26 cellular contexts compared by ENCODE assay signal in genomic region chr11:125239585-125240331, GRCh38.
"Had no signal": no experiment of that assay in that cellular context is flagged by ENCODE, and none has a peak within 500 bp of the region (broad histone marks: within the 10 kb centered on the region; RNA-seq: fewer than 3 reads in every experiment).

No MANE protein-coding gene starts in this region.

- DNase-seq: activated B cell treated with CpG ODN at 0.5 μM for 24 hours; activated CD4-positive, alpha-beta T cell treated with anti-CD3 and anti-CD28 coated beads for 36 hours; activated CD4-positive, alpha-beta T cell treated with anti-CD3 and anti-CD28 coated beads, Interleukin-2, amount 50 U/mL, for 4 hours; activated CD8-positive, alpha-beta memory T cell treated with anti-CD3 and anti-CD28 coated beads for 24 hours; activated CD8-positive, alpha-beta memory T cell treated with anti-CD3 and anti-CD28 coated beads, Interleukin-2, amount 50 U/mL, for 4 hours; activated naive CD4-positive, alpha-beta T cell; activated naive CD8-positive, alpha-beta T cell treated with anti-CD3 and anti-CD28 coated beads for 36 hours; activated T-cell treated with anti-CD3 and anti-CD28 coated beads, Interleukin-2, amount 50 U/mL, for 24 hours; amniotic stem cell; dermis blood vessel endothelial cell; effector memory CD4-positive, alpha-beta T cell; foreskin melanocyte; hippocampal formation; left colon; mucosa of descending colon; nephron progenitor cell; small intestine; stimulated activated CD4-positive, alpha-beta T cell treated with anti-CD3 and anti-CD28 coated beads, Interleukin-2, amount 100 ng/mL, for 24 hours; stomach; T-helper 9 cell; thyroid gland had no signal

- H3K27ac Mint-ChIP-seq: activated B cell treated with CpG ODN at 0.5 μM for 24 hours; activated CD4-positive, alpha-beta T cell treated with anti-CD3 and anti-CD28 coated beads for 36 hours; activated naive CD8-positive, alpha-beta T cell treated with anti-CD3 and anti-CD28 coated beads for 36 hours; activated T-cell treated with anti-CD3 and anti-CD28 coated beads, Interleukin-2, amount 50 U/mL, for 24 hours; activated T-helper 17 cell treated with anti-CD3 and anti-CD28 coated beads, Interleukin-2, amount 50 U/mL, for 72 hours; memory B cell; nephron progenitor cell; stimulated activated effector memory CD8-positive, alpha-beta T cell treated with anti-CD3 and anti-CD28 coated beads, Interleukin-12 subunit alpha, Interleukin-12 subunit beta, amount 100 ng/mL, for 72 hours had no signal

- H3K27ac ChIP-seq: right lobe of liver, stomach, thyroid gland had no signal

- H3K4me1 Mint-ChIP-seq: activated B cell treated with CpG ODN at 0.5 μM for 24 hours; activated CD4-positive, alpha-beta T cell treated with anti-CD3 and anti-CD28 coated beads for 36 hours; activated naive CD8-positive, alpha-beta T cell treated with anti-CD3 and anti-CD28 coated beads for 36 hours; activated T-helper 17 cell treated with anti-CD3 and anti-CD28 coated beads, Interleukin-2, amount 50 U/mL, for 72 hours; memory B cell; stimulated activated effector memory CD8-positive, alpha-beta T cell treated with anti-CD3 and anti-CD28 coated beads, Interleukin-12 subunit alpha, Interleukin-12 subunit beta, amount 100 ng/mL, for 72 hours had no signal

- H3K9me3 ChIP-seq: mucosa of descending colon, right lobe of liver, stomach, thyroid gland had no signal

- H3K4me3 Mint-ChIP-seq: activated B cell treated with CpG ODN at 0.5 μM for 24 hours; activated CD4-positive, alpha-beta T cell treated with anti-CD3 and anti-CD28 coated beads for 36 hours; activated naive CD8-positive, alpha-beta T cell treated with anti-CD3 and anti-CD28 coated beads for 36 hours; activated T-cell treated with anti-CD3 and anti-CD28 coated beads, Interleukin-2, amount 50 U/mL, for 24 hours; activated T-helper 17 cell treated with anti-CD3 and anti-CD28 coated beads, Interleukin-2, amount 50 U/mL, for 72 hours; memory B cell; nephron progenitor cell; stimulated activated effector memory CD8-positive, alpha-beta T cell treated with anti-CD3 and anti-CD28 coated beads, Interleukin-12 subunit alpha, Interleukin-12 subunit beta, amount 100 ng/mL, for 72 hours had no signal

- H3K9me3 Mint-ChIP-seq: activated B cell treated with CpG ODN at 0.5 μM for 24 hours; activated naive CD8-positive, alpha-beta T cell treated with anti-CD3 and anti-CD28 coated beads for 36 hours; activated T-cell treated with anti-CD3 and anti-CD28 coated beads, Interleukin-2, amount 50 U/mL, for 24 hours; activated T-helper 17 cell treated with anti-CD3 and anti-CD28 coated beads, Interleukin-2, amount 50 U/mL, for 72 hours had no signal

- H3K27me3 ChIP-seq: right lobe of liver, stomach, thyroid gland had no signal

- ATAC-seq: activated CD4-positive, alpha-beta T cell treated with anti-CD3 and anti-CD28 coated beads for 36 hours; activated T-helper 17 cell treated with anti-CD3 and anti-CD28 coated beads, Interleukin-2, amount 50 U/mL, for 72 hours; esophagus mucosa; left colon; mucosa of descending colon; right lobe of liver; stimulated activated effector memory CD8-positive, alpha-beta T cell treated with anti-CD3 and anti-CD28 coated beads, Interleukin-12 subunit alpha, Interleukin-12 subunit beta, amount 100 ng/mL, for 72 hours had no signal

- H3K36me3 Mint-ChIP-seq: activated naive CD8-positive, alpha-beta T cell treated with anti-CD3 and anti-CD28 coated beads for 36 hours; memory B cell; stimulated activated effector memory CD8-positive, alpha-beta T cell treated with anti-CD3 and anti-CD28 coated beads, Interleukin-12 subunit alpha, Interleukin-12 subunit beta, amount 100 ng/mL, for 72 hours had no signal

- H3K4me1 ChIP-seq: right lobe of liver, stomach had no signal
